ENCODE assay signal across 4 cellular contexts in genomic region chr4:7575426-7575825, GRCh38.
TF ChIP-seq lines count a peak whose summit lies in the region.

No MANE protein-coding gene starts in this region.

TF ChIP-seq in HepG2, 621 proteins besides CTCF, POLR2A, EP300 and RAD21:
- TF ChIP-seq MAFF (IDR thresholded peaks at IDR 0.05; ENCODE audit: low read depth, low read length) (no peak), KDM1A (CRISPR knock-in tag; IDR thresholded peaks at IDR 0.05) (no peak), AKNA (CRISPR knock-in tag; IDR thresholded peaks at IDR 0.05; ENCODE audit: borderline replicate concordance) (no peak), MEIS1 (CRISPR knock-in tag; IDR thresholded peaks at IDR 0.05; ENCODE audit: borderline replicate concordance) (no peak), FOXA3 (CRISPR knock-in tag; IDR thresholded peaks at IDR 0.05) (peak; percentile 35; the same call in 1 of the 2 replicates), ZFY (CRISPR knock-in tag; IDR thresholded peaks at IDR 0.05) (no peak), HNF4A (CRISPR knock-in tag; IDR thresholded peaks at IDR 0.05) (no peak), CEBPB (IDR thresholded peaks at IDR 0.05; ENCODE audit: borderline replicate concordance, low read depth, low read length) (peak; percentile 49), RBFOX2 (IDR thresholded peaks at IDR 0.05; ENCODE audit: low read depth, low read length) (no peak), HNRNPLL (IDR thresholded peaks at IDR 0.05; ENCODE audit: low read depth, low read length, poor library complexity, severe bottlenecking) (no peak)
TF ChIP-seq in HepG2: peak in this region for 2.

TF ChIP-seq in IMR-90, 13 proteins besides CTCF, POLR2A, EP300 and RAD21:
- no peak for TF ChIP-seq MAZ (IDR thresholded peaks at IDR 0.05; ENCODE audit: borderline replicate concordance, low read depth, low read length)
- TF ChIP-seq FOS (IDR thresholded peaks at IDR 0.05; ENCODE audit: low read depth, low read length): no peak
- no peak for TF ChIP-seq RCOR1 (IDR thresholded peaks at IDR 0.05; ENCODE audit: insufficient replicate concordance, low read length)
- peak; percentile 36; the same call in 1 of the 2 replicates for TF ChIP-seq CEBPB (IDR thresholded peaks at IDR 0.05; ENCODE audit: low read depth, low read length)
- TF ChIP-seq SMC3 (IDR thresholded peaks at IDR 0.05; ENCODE audit: low read depth, low read length): no peak
- no peak for TF ChIP-seq ELK1 (IDR thresholded peaks at IDR 0.05; ENCODE audit: borderline replicate concordance, low read depth, low read length)
- TF ChIP-seq CHD1 (IDR thresholded peaks at IDR 0.05; ENCODE audit: low read depth, low read length): no peak

TF ChIP-seq in K562, 482 proteins besides CTCF, POLR2A, EP300 and RAD21:
- TF ChIP-seq CEBPB (tag; IDR thresholded peaks at IDR 0.05): 0 out of 2 replicates have a peak, but pooled peaks have one; percentile 13
- no peak for TF ChIP-seq RBM34 (IDR thresholded peaks at IDR 0.05; ENCODE audit: borderline replicate concordance, insufficient read depth, low read length)

TF ChIP-seq in WTC11, 78 proteins besides CTCF, POLR2A, EP300 and RAD21:
- TF ChIP-seq SMAD4 (CRISPR knock-in tag; IDR thresholded peaks at IDR 0.05): no peak
- no peak for TF ChIP-seq ZNF219 (CRISPR knock-in tag; IDR thresholded peaks at IDR 0.05; ENCODE audit: borderline replicate concordance)
- TF ChIP-seq AFF4 (CRISPR knock-in tag; IDR thresholded peaks at IDR 0.05; ENCODE audit: borderline replicate concordance): no peak
- TF ChIP-seq KAT7 (CRISPR knock-in tag; IDR thresholded peaks at IDR 0.05; ENCODE audit: borderline replicate concordance): no peak
- TF ChIP-seq AR (CRISPR knock-in tag; IDR thresholded peaks at IDR 0.05): no peak
- TF ChIP-seq OVOL2 (CRISPR knock-in tag; IDR thresholded peaks at IDR 0.05; ENCODE audit: borderline replicate concordance): no peak
- no peak for TF ChIP-seq CBFB (CRISPR knock-in tag; IDR thresholded peaks at IDR 0.05; ENCODE audit: low read depth)
- no peak for TF ChIP-seq PRRX2 (CRISPR knock-in tag; IDR thresholded peaks at IDR 0.05)
- no peak for TF ChIP-seq TEAD4 (CRISPR knock-in tag; IDR thresholded peaks at IDR 0.05)
- TF ChIP-seq ZNF138 (CRISPR knock-in tag; conservative IDR thresholded peaks at IDR 0.05): no peak
